Comparison of ENCODE assay signal across 8 cellular contexts in genomic region chr12:131400668-131401294, GRCh38.
A peak's percentile ranks its signal among the peaks of the same experiment; 100 is the strongest.
DNase-seq lines count a peak whose midpoint lies in the region; ATAC-seq, FAIRE-seq and TF ChIP-seq lines count a peak whose summit lies in the region.
"Not testable (repeated sequence)": the region's sequence is repeated elsewhere in the genome, so short reads cannot be mapped to it uniquely, and the experiment has no call there.

No MANE protein-coding gene starts in this region.

- H3K18ac ChIP-seq in neuronal stem cell (ENCODE audit: low read length), result not testable (repeated sequence)

- H3F3A ChIP-seq in SK-N-SH (replicated peaks; ENCODE audit: insufficient read depth), result not testable (repeated sequence)

- 0 out of 3 replicates have a peak overlapping the region, but pooled peaks have one; percentile 18 for H3K4me2 ChIP-seq in A549
- H3K4me2 ChIP-seq in Karpas-422 (ENCODE audit: low read depth, low read length, poor library complexity, severe bottlenecking); SK-N-SH; K562 (ENCODE audit: insufficient read depth, low read length); neuronal stem cell (ENCODE audit: insufficient read depth, low read length, poor library complexity, severe bottlenecking): not testable (repeated sequence)

- H2AFZ ChIP-seq in Karpas-422 (ENCODE audit: low read length); SK-N-SH (ENCODE audit: low read depth); K562 (ENCODE audit: low read depth, low read length): not testable (repeated sequence)
- H2AFZ ChIP-seq in neuronal stem cell (ENCODE audit: low read length), result peak overlapping the region; percentile 22

- FAIRE-seq in A549 (lab: Jason Lieb, UNC) (peak; percentile 54), K562 (lab: Jason Lieb, UNC) (peak; percentile 77)

- H3K9me3 ChIP-seq in A549 (peaks cover 26% of the 10 kb centered on the region; the same call in 2 of the 3 replicates), K562 (replicated peaks; ENCODE audit: control insufficient read depth, insufficient read depth, low read depth, low read length) (peaks cover 12% of the 10 kb centered on the region; the same call in 1 of the 2 replicates), neuronal stem cell (replicated peaks in 1 of 2; ENCODE audit: control insufficient read depth in 2 of 2, insufficient read depth in 1 of 2, low read depth in 1 of 2, low read length in 2 of 2) (peaks cover 10 to 25% of the 10 kb centered on the region in 2 donors)
- H3K9me3 ChIP-seq in Karpas-422 (ENCODE audit: low read length); SK-N-SH; sigmoid colon: not testable (repeated sequence)

- ATAC-seq in A549, result not testable (repeated sequence)
- ATAC-seq in K562 (peak; percentile 69), left lobe of liver (peak; percentile 36)

- CTCF ChIA-PET in A549 (lab: Yijun Ruan, JAX); K562 (lab: Yijun Ruan, JAX; ENCODE audit: low intra/inter-chr PET ratio): not testable (repeated sequence)
- CTCF ChIA-PET in SK-N-SH (lab: Yijun Ruan, JAX), result interaction anchor here (1.8 kb wide), 1 partner anchor 296 kb away, joined by 5 read pairs; no protein-coding TSS in a partner anchor

- H2BK120ac ChIP-seq in neuronal stem cell (ENCODE audit: low read depth, low read length), result not testable (repeated sequence)

- H4K91ac ChIP-seq in neuronal stem cell (ENCODE audit: low read depth, low read length, poor library complexity), result not testable (repeated sequence)

- not testable (repeated sequence) for H3K4ac ChIP-seq in neuronal stem cell (ENCODE audit: low read length)

- in situ Hi-C loops in K562 (cut with MboI), result not testable (repeated sequence)

- POLR2A ChIA-PET in A549 (lab: Yijun Ruan, JAX); SK-N-SH (lab: Yijun Ruan, JAX); K562 (lab: Yijun Ruan, JAX): not testable (repeated sequence)

- H3K27me3 ChIP-seq in Karpas-422 (ENCODE audit: low read length); SK-N-SH (ENCODE audit: insufficient read depth); K562 (ENCODE audit: control insufficient read depth in 2 of 2, insufficient read depth in 2 of 2, low read length in 2 of 2); neuronal stem cell (ENCODE audit: control insufficient read depth in 3 of 3, insufficient read depth in 3 of 3, low read depth in 1 of 3, low read length in 3 of 3); sigmoid colon: not testable (repeated sequence)

- H3K4me3 ChIP-seq in A549; Karpas-422 (ENCODE audit: low read length); SK-N-SH (ENCODE audit: low read depth in 2 of 2, low read length in 1 of 2); K562; neuronal stem cell (ENCODE audit: low read length in 2 of 2); sigmoid colon: not testable (repeated sequence)

- BruUV-seq in K562 (replicated peaks; lab: Mats Ljungman, UMichigan), result not testable (repeated sequence)

- H3K27ac ChIP-seq in A549, result peak overlapping the region; percentile 35 to 72; a peak in 4 of 6 replicates
- not testable (repeated sequence) for H3K27ac ChIP-seq in Karpas-422 (ENCODE audit: low read length); SK-N-SH (ENCODE audit: low read depth in 2 of 2, low read length in 1 of 2); K562 (ENCODE audit: extremely low read depth, low read depth, low read length); neuronal stem cell (replicated peaks; ENCODE audit: low read length); sigmoid colon

- not testable (repeated sequence) for TF ChIP-seq EP300 in A549 (IDR thresholded peaks at IDR 0.05); SK-N-SH (IDR thresholded peaks at IDR 0.05; ENCODE audit: borderline replicate concordance in 1 of 2, low read depth in 1 of 2, low read length in 1 of 2); K562 (IDR thresholded peaks at IDR 0.05; ENCODE audit: low read length); sigmoid colon (IDR thresholded peaks at IDR 0.05)

- not testable (repeated sequence) for TF ChIP-seq CTCF in A549 (IDR thresholded peaks at IDR 0.05); SK-N-SH (IDR thresholded peaks at IDR 0.05); K562 (IDR thresholded peaks at IDR 0.05 in 2 of 3, conservative IDR thresholded peaks at IDR 0.05 in 1 of 3; ENCODE audit: insufficient read depth in 2 of 3, low read depth in 1 of 3, low read length in 3 of 3); sigmoid colon (IDR thresholded peaks at IDR 0.05)

- 43% methylated on average over 4 of the region's 4 CpGs for whole genome bisulfite sequencing in A549 (ENCODE audit: missing lambda C conversion rate)
- 26% methylated on average over 3 of the region's 4 CpGs for WGBS in SK-N-SH (ENCODE audit: low lambda C conversion rate)
- WGBS in K562 (ENCODE audit: insufficient coverage, low coverage, missing lambda C conversion rate), result 0% methylated on average over 3 of the region's 4 CpGs
- WGBS in neuronal stem cell (ENCODE audit: extremely low coverage in 2 of 2, insufficient read length in 2 of 2, insufficient replicate concordance in 1 of 2), 2 donors, result no CpG with 5 or more reads among the region's 4 CpGs
- 38 to 77% methylated on average over 4 of the region's 4 CpGs for WGBS in sigmoid colon, 2 donors

- not testable (repeated sequence) for TF ChIP-seq POLR2A in A549 (IDR thresholded peaks at IDR 0.05; ENCODE audit: low read length); K562 (conservative IDR thresholded peaks at IDR 0.05); sigmoid colon (IDR thresholded peaks at IDR 0.05)

- not testable (repeated sequence) for H3K36me3 ChIP-seq in Karpas-422 (ENCODE audit: insufficient read depth, low read length); SK-N-SH (replicated peaks in 1 of 2; ENCODE audit: control insufficient read depth in 1 of 2, insufficient read depth in 2 of 2, low read length in 1 of 2); K562 (ENCODE audit: control insufficient read depth, insufficient read depth, low read length); neuronal stem cell (replicated peaks in 1 of 2; ENCODE audit: control insufficient read depth in 2 of 2, insufficient read depth in 2 of 2, low read length in 2 of 2); sigmoid colon

- not testable (repeated sequence) for H3K23ac ChIP-seq in neuronal stem cell (ENCODE audit: low read depth, low read length, poor library complexity)

- H3K4me1 ChIP-seq in A549, result peaks cover 23% of the 10 kb centered on the region
- not testable (repeated sequence) for H3K4me1 ChIP-seq in Karpas-422 (ENCODE audit: low read length); SK-N-SH (ENCODE audit: control insufficient read depth in 1 of 2, insufficient read depth in 2 of 2, low read depth in 1 of 2, low read length in 1 of 2); K562 (replicated peaks in 1 of 2; ENCODE audit: control insufficient read depth in 2 of 2, insufficient read depth in 2 of 2, low read length in 2 of 2); neuronal stem cell (ENCODE audit: control insufficient read depth in 2 of 2, insufficient read depth in 1 of 2, low read depth in 1 of 2, low read length in 2 of 2)
- H3K4me1 ChIP-seq in sigmoid colon, result peaks cover 0 to 11% (median 6%) of the 10 kb centered on the region in 4 donors

- H3K14ac ChIP-seq in neuronal stem cell (ENCODE audit: low read length), result not testable (repeated sequence)

- DNase-seq in A549 (ENCODE audit: low read depth in 1 of 2, low spot score in 1 of 2); left lobe of liver (ENCODE audit: low spot score); neuronal stem cell (ENCODE audit: low spot score): not testable (repeated sequence)
- DNase-seq in Karpas-422 (peak; percentile 37), NCI-H82 (lab: John Stamatoyannopoulos, UW) (peak; percentile 89), SK-N-SH (peak; percentile 63), K562 (ENCODE audit: extremely low read depth in 1 of 4, low spot score in 3 of 4) (peak in 1 of 4 experiments; percentile 33), sigmoid colon (peak; percentile 38)

- not testable (repeated sequence) for H3K9ac ChIP-seq in Karpas-422 (ENCODE audit: low read length); SK-N-SH; K562 (ENCODE audit: insufficient read depth in 1 of 2, low read depth in 2 of 2, low read length in 2 of 2); neuronal stem cell (ENCODE audit: low read depth, low read length, poor library complexity)

- H3K79me1 ChIP-seq in neuronal stem cell (ENCODE audit: low read depth, low read length), result not testable (repeated sequence)

- not testable (repeated sequence) for H2BK12ac ChIP-seq in neuronal stem cell (ENCODE audit: low read length)

- H3K9me1 ChIP-seq in K562 (ENCODE audit: control insufficient read depth, insufficient read depth, low read length), result not testable (repeated sequence)

- H3K79me2 ChIP-seq in Karpas-422 (ENCODE audit: low read length); SK-N-SH (ENCODE audit: insufficient read depth); K562 (ENCODE audit: control insufficient read depth, insufficient read depth, low read length): not testable (repeated sequence)

- TF ChIP-seq RAD21 in A549 (conservative IDR thresholded peaks at IDR 0.05 in 1 of 2, IDR thresholded peaks at IDR 0.05 in 1 of 2); SK-N-SH (IDR thresholded peaks at IDR 0.05; ENCODE audit: low read length); K562 (CRISPR knock-in tag; conservative IDR thresholded peaks at IDR 0.05 in 1 of 2, IDR thresholded peaks at IDR 0.05 in 1 of 2): not testable (repeated sequence)

- H2BK15ac ChIP-seq in neuronal stem cell (ENCODE audit: low read length), result not testable (repeated sequence)

- H2AK5ac ChIP-seq in neuronal stem cell (ENCODE audit: low read depth, low read length), result not testable (repeated sequence)

- not testable (repeated sequence) for H4K8ac ChIP-seq in neuronal stem cell (ENCODE audit: low read depth, low read length)

- not testable (repeated sequence) for H2BK5ac ChIP-seq in neuronal stem cell (ENCODE audit: low read length)

- H4K20me1 ChIP-seq in Karpas-422 (ENCODE audit: insufficient read depth, low read depth, low read length); SK-N-SH (ENCODE audit: insufficient read depth); K562 (replicated peaks; ENCODE audit: control insufficient read depth, insufficient read depth, low read length): not testable (repeated sequence)

- H3K9me2 ChIP-seq in Karpas-422 (replicated peaks; ENCODE audit: insufficient read depth, low read length); SK-N-SH: not testable (repeated sequence)

- intact Hi-C loops in K562 (cut with micrococcal nuclease); sigmoid colon (cut with DNase I): not testable (repeated sequence)
